12 cellular contexts compared by ENCODE assay signal in the genomic region with DNA sequence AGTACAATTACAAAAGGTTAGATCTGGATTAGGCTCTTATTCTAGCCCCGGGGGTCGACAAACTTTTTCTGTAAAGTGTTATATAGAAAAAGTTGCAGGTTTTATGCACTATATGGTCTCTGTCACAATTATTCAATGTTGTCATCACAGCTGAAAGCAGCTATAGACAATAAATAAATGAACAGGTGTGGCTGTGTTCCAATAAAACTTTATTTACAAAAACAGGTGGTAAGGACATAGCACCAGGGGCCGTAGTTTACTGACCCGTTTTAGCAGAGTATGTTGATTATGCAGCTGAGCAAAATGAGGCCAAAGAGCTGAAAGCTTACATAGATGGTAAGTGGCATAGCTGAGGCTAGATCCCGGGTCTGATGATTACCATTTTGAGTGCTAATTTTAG. TPM values are rescaled to one million over a fixed set of nuclear protein-coding genes. Genes with fewer than 3 reads are reported as not detected.
"Had no signal": no experiment of that assay in that cellular context is flagged by ENCODE, and none has a peak within 500 bp of the region (broad histone marks: within the 10 kb centered on the region; RNA-seq: fewer than 3 reads in every experiment).

No MANE protein-coding gene starts in this region.

- H3K27ac ChIP-seq: GM23248 had no signal

- H3K27ac Mint-ChIP-seq: GM23338, HFFc6 had no signal

- DNase-seq: GM23248, GOT3, H7, H9, HCEC 1CT, HFFc6 had no signal

- FAIRE-seq: H1, H54 had no signal

- H3K4me3 Mint-ChIP-seq: GM23338, H9, HFFc6 had no signal

- H3K4me3 ChIP-seq: GM23248, GM23338, HAP-1 had no signal

- H3K4me2 ChIP-seq: GM23338 had no signal

- H3K4me1 ChIP-seq: HAP-1 had no signal

- H2AFZ ChIP-seq: GM23248, GM23338 had no signal

- H3K9ac ChIP-seq: GM23248 had no signal

- H3K4me1 Mint-ChIP-seq: GM23338 had no signal

- H3K9me3 Mint-ChIP-seq: GM23338, HFFc6 had no signal

- ATAC-seq: GM23338, HCT116 had no signal

- H3K9me3 ChIP-seq: HAP-1 had no signal

RNA-seq across cellular contexts. Expression of a gene that starts 37.2 kb away (rescaled TPM):
- total RNA-seq: GM23248, GM23338, H1, H4, H7, H9, HFFc6 had no signal
- polyA plus RNA-seq: GM23248, GM23338, H1 had no signal
